8 cellular contexts compared by ENCODE assay signal in genomic region chr9:133029994-133030316, GRCh38. TPM values are rescaled to one million over a fixed set of nuclear protein-coding genes. Genes with fewer than 3 reads are reported as not detected.
A peak's percentile ranks its signal among the peaks of the same experiment; 100 is the strongest.
DNase-seq lines count a peak whose midpoint lies in the region; ATAC-seq, FAIRE-seq and TF ChIP-seq lines count a peak whose summit lies in the region.

No MANE protein-coding gene starts in this region.

- H3K27me3 Mint-ChIP-seq in GM23338 (ENCODE audit: insufficient read depth, low read depth, poor library complexity), result peaks cover 10% of the 10 kb centered on the region
- no peaks in the 10 kb centered on the region for H3K27me3 Mint-ChIP-seq in activated CD4-positive, alpha-beta memory T cell treated with anti-CD3 and anti-CD28 coated beads for 36 hours
- H3K27me3 Mint-ChIP-seq in stimulated activated naive B cell treated with anti-CD40 and anti-IgM and Interleukin-4, amounts not matched to agents 10 μg/mL and 1 μg/mL and 100 μg/mL, for 72 hours, result no peaks in the 10 kb centered on the region

- H3K9me3 Mint-ChIP-seq in GM23338, result peaks cover 20% of the 10 kb centered on the region; the same call in 2 of the 3 replicates
- H3K9me3 Mint-ChIP-seq in activated CD4-positive, alpha-beta memory T cell treated with anti-CD3 and anti-CD28 coated beads for 36 hours, result no peaks in the 10 kb centered on the region
- H3K9me3 Mint-ChIP-seq in stimulated activated naive B cell treated with anti-CD40 and anti-IgM and Interleukin-4, amounts not matched to agents 10 μg/mL and 1 μg/mL and 100 μg/mL, for 72 hours, result peaks cover 0 to 4% of the 10 kb centered on the region in 2 donors

- no peak for TF ChIP-seq CTCF in A549 (IDR thresholded peaks at IDR 0.05)
- no peak for TF ChIP-seq CTCF in GM23338 (conservative IDR thresholded peaks at IDR 0.05; ENCODE audit: low read depth in 2 of 2)
- no peak for TF ChIP-seq CTCF in hepatocyte (IDR thresholded peaks at IDR 0.05; ENCODE audit: poor library complexity)

- H3K36me3 Mint-ChIP-seq in GM23338 (ENCODE audit: low read depth), result peaks cover 20% of the 10 kb centered on the region
- H3K36me3 Mint-ChIP-seq in activated CD4-positive, alpha-beta memory T cell treated with anti-CD3 and anti-CD28 coated beads for 36 hours, result peaks cover 6% of the 10 kb centered on the region
- H3K36me3 Mint-ChIP-seq in stimulated activated naive B cell treated with anti-CD40 and anti-IgM and Interleukin-4, amounts not matched to agents 10 μg/mL and 1 μg/mL and 100 μg/mL, for 72 hours, result peaks cover 16 to 21% of the 10 kb centered on the region in 2 donors

- ATAC-seq in A549 (peak; percentile 10 to 41; a peak in 5 of 6 replicates), GM23338 (peak; percentile 10), HG03039 (IDR thresholded peaks at IDR 0.05; ENCODE audit: unreplicated experiment) (no peak), GM18502 (IDR thresholded peaks at IDR 0.05; ENCODE audit: poor library complexity, unreplicated experiment) (no peak)
- ATAC-seq in stimulated activated naive B cell treated with anti-CD40 and anti-IgM and Interleukin-4, amounts not matched to agents 10 μg/mL and 1 μg/mL and 100 μg/mL, for 72 hours (replicated peaks), result peak; percentile 25 to 27

- TF ChIP-seq POLR2A in A549 (IDR thresholded peaks at IDR 0.05; ENCODE audit: low read length), result no peak

- H4K20me1 ChIP-seq in GM23338 (replicated peaks; ENCODE audit: insufficient read depth), result peaks cover 22% of the 10 kb centered on the region
- no peaks in the 10 kb centered on the region for H4K20me1 ChIP-seq in hepatocyte (ENCODE audit: insufficient read depth, poor library complexity, severe bottlenecking)

- POLR2A ChIA-PET in A549 (lab: Yijun Ruan, JAX), result interaction anchor here (0.6 to 2.1 kb wide), 25 partner anchors 8 to 449 kb away, joined by 3 to 27 read pairs (median 5); partner anchors contain the start of genes DDX31, GTF3C4, SLC2A6 and SURF1
- POLR2A ChIA-PET in activated CD4-positive, alpha-beta memory T cell treated with anti-CD3 and anti-CD28 coated beads for 36 hours (lab: Charles Lee), result interaction anchor here (0.7 to 1.5 kb wide), 9 partner anchors 8 to 388 kb away, joined by 3 to 7 read pairs (median 4); no protein-coding TSS in a partner anchor

- H3K9me3 ChIP-seq in A549 (no peaks in the 10 kb centered on the region), hepatocyte (ENCODE audit: low read depth) (no peaks in the 10 kb centered on the region)

- H3F3A ChIP-seq in GM23338 (replicated peaks; ENCODE audit: low read depth), result no peaks in the 10 kb centered on the region

- no peak for DNase-seq in A549 (ENCODE audit: low read depth in 1 of 2, low spot score in 1 of 2)
- no peak for DNase-seq in GM23338 (ENCODE audit: low spot score)
- no peak for DNase-seq in activated CD4-positive, alpha-beta memory T cell treated with anti-CD3 and anti-CD28 coated beads for 36 hours
- DNase-seq in hepatocyte (ENCODE audit: low spot score), result no peak
- DNase-seq in stimulated activated naive B cell treated with anti-CD40 and anti-IgM and Interleukin-4, amounts not matched to agents 10 μg/mL and 1 μg/mL and 100 μg/mL, for 72 hours, result no peak
- DNase-seq in dermis blood vessel endothelial cell, result no peak

- peak overlapping the region; percentile 92 for H3K4me2 ChIP-seq in A549
- H3K4me2 ChIP-seq in GM23338, result peak overlapping the region; percentile 85
- peak overlapping the region; percentile 90 for H3K4me2 ChIP-seq in hepatocyte

- H3K27ac ChIP-seq in A549 (peak overlapping the region; percentile 83 to 96), GM23338 (ENCODE audit: low read depth) (no peak overlapping the region), hepatocyte (peak overlapping the region; percentile 72)

- TF ChIP-seq RAD21 in A549 (conservative IDR thresholded peaks at IDR 0.05 in 1 of 2, IDR thresholded peaks at IDR 0.05 in 1 of 2), result no peak

- H3K79me2 ChIP-seq in GM23338 (replicated peaks; ENCODE audit: insufficient read depth), result peaks cover 47% of the 10 kb centered on the region
- peaks cover 46% of the 10 kb centered on the region for H3K79me2 ChIP-seq in hepatocyte

- H3K36me3 ChIP-seq in GM23338 (ENCODE audit: insufficient read depth) (no peaks in the 10 kb centered on the region), hepatocyte (replicated peaks; ENCODE audit: insufficient read depth, low read depth) (no peaks in the 10 kb centered on the region)

- H3K27ac Mint-ChIP-seq in GM23338, result peak overlapping the region; percentile 82
- H3K27ac Mint-ChIP-seq in activated CD4-positive, alpha-beta memory T cell treated with anti-CD3 and anti-CD28 coated beads for 36 hours, result peak overlapping the region; percentile 90
- H3K27ac Mint-ChIP-seq in stimulated activated naive B cell treated with anti-CD40 and anti-IgM and Interleukin-4, amounts not matched to agents 10 μg/mL and 1 μg/mL and 100 μg/mL, for 72 hours, result peak overlapping the region; percentile 96

- no peak for TF ChIP-seq EP300 in A549 (IDR thresholded peaks at IDR 0.05)

- H3K9me2 ChIP-seq in GM23338 (ENCODE audit: insufficient read depth) (0 out of 2 replicates have a peak, but pooled peaks cover 3% of the 10 kb centered on the region), hepatocyte (replicated peaks; ENCODE audit: insufficient read depth) (no peaks in the 10 kb centered on the region)

- CTCF ChIA-PET in A549 (lab: Yijun Ruan, JAX), result interaction anchor here (0.7 to 4.7 kb wide), 7 partner anchors 12 to 117 kb away, joined by 3 to 22 read pairs (median 3); partner anchors contain the start of gene GFI1B
- CTCF ChIA-PET in activated CD4-positive, alpha-beta memory T cell treated with anti-CD3 and anti-CD28 coated beads for 36 hours (lab: Charles Lee), result interaction anchor here (4.5 to 5.7 kb wide), 3 partner anchors 8 to 119 kb away, joined by 38 to 57 read pairs (median 42); no protein-coding TSS in a partner anchor

- H2AFZ ChIP-seq in GM23338 (peak overlapping the region; percentile 4; the same call in 1 of the 2 replicates), hepatocyte (peak overlapping the region; percentile 23)

- peak overlapping the region; percentile 99 for H3K4me3 Mint-ChIP-seq in GM23338
- H3K4me3 Mint-ChIP-seq in activated CD4-positive, alpha-beta memory T cell treated with anti-CD3 and anti-CD28 coated beads for 36 hours, result peak overlapping the region; percentile 99
- peak overlapping the region; percentile 90 to 99 for H3K4me3 Mint-ChIP-seq in stimulated activated naive B cell treated with anti-CD40 and anti-IgM and Interleukin-4, amounts not matched to agents 10 μg/mL and 1 μg/mL and 100 μg/mL, for 72 hours

- H3K4me1 Mint-ChIP-seq in GM23338, result peaks cover 18% of the 10 kb centered on the region
- H3K4me1 Mint-ChIP-seq in activated CD4-positive, alpha-beta memory T cell treated with anti-CD3 and anti-CD28 coated beads for 36 hours (ENCODE audit: low read depth), result peaks cover 42% of the 10 kb centered on the region
- H3K4me1 Mint-ChIP-seq in stimulated activated naive B cell treated with anti-CD40 and anti-IgM and Interleukin-4, amounts not matched to agents 10 μg/mL and 1 μg/mL and 100 μg/mL, for 72 hours, result peaks cover 34 to 56% of the 10 kb centered on the region in 2 donors

- WGBS in A549 (ENCODE audit: missing lambda C conversion rate), result 1% methylated on average over 19 of the region's 28 CpGs
- 3% methylated on average over 28 of the region's 28 CpGs for whole genome bisulfite sequencing in hepatocyte (ENCODE audit: low lambda C conversion rate, missing lambda C conversion rate)

- intact Hi-C loops in activated CD4-positive, alpha-beta memory T cell treated with anti-CD3 and anti-CD28 coated beads for 36 hours (cut with micrococcal nuclease), result loop anchor here (1.0 to 10.0 kb wide), 6 partner anchors 8 to 1135 kb away; partner anchors contain the start of genes RNU6ATAC and TSC1

- peak overlapping the region; percentile 67 for H3K4me3 ChIP-seq in A549
- peak overlapping the region; percentile 59 for H3K4me3 ChIP-seq in GM23338
- peak overlapping the region; percentile 20 for H3K4me3 ChIP-seq in hepatocyte

- H3K27me3 ChIP-seq in GM23338 (ENCODE audit: insufficient read depth), result no peaks in the 10 kb centered on the region
- no peaks in the 10 kb centered on the region for H3K27me3 ChIP-seq in hepatocyte

- peaks cover 17% of the 10 kb centered on the region for H3K4me1 ChIP-seq in A549
- H3K4me1 ChIP-seq in GM23338 (ENCODE audit: insufficient read depth), result peaks cover 9% of the 10 kb centered on the region; the same call in 1 of the 2 replicates
- H3K4me1 ChIP-seq in hepatocyte (ENCODE audit: insufficient read depth), result peaks cover 19% of the 10 kb centered on the region

- FAIRE-seq in A549 (lab: Jason Lieb, UNC), result no peak

RNA-seq across cellular contexts. Expression of gene GTF3C5, which starts 0.8 kb away (rescaled TPM):
- polyA plus RNA-seq in A549 (2011; rRNA removed) (57.2 and 57.4 TPM in 2 replicates), A549 (2017; fragmentation: RNase III; extraction: RNeasy Plus Mini Kit Qiagen cat#74134 plus additional on column Dnase treatment) (77.9 to 83.9 TPM (median 80.3 TPM) in 3 replicates), GM23338 (2016; fragmentation: Nextera tagmentation; extraction: Ambion mirVana) (41.2 and 46.0 TPM in 2 replicates), hepatocyte (66.0 and 87.3 TPM in 2 replicates)
- 68.0 and 70.7 TPM in 2 replicates for polyA plus RNA-seq in A549 (2012; cell fraction: cytosol; rRNA removed)
- polyA plus RNA-seq in A549 (2012; cell fraction: nucleus; rRNA removed), result 155 and 169 TPM in 2 replicates
- polyA minus RNA-seq in A549 (2011; rRNA and poly(A)+ RNA removed), result 76.4 and 82.9 TPM in 2 replicates
- total RNA-seq in GM23338 (2014; rRNA removed; shearing (Covaris generic)), result 78.8 and 81.1 TPM in 2 replicates
- 10 to 100 TPM; 80.3 to 81.2 TPM for total RNA-seq in activated CD4-positive, alpha-beta memory T cell treated with anti-CD3 and anti-CD28 coated beads for 36 hours
- total RNA-seq in hepatocyte (45.0 and 52.5 TPM in 2 replicates), dermis blood vessel endothelial cell (53.3 and 59.2 TPM in 2 replicates)

RNA-seq across cellular contexts. Expression of gene CEL, which starts 31.8 kb away (rescaled TPM):
- polyA plus RNA-seq in A549 (2011; rRNA removed), result 0.23 and 0.28 TPM in 2 replicates
- 0.63 and 0.75 TPM in 2 replicates for polyA plus RNA-seq in A549 (2012; cell fraction: cytosol; rRNA removed)
- polyA plus RNA-seq in A549 (2012; cell fraction: nucleus; rRNA removed), result 5.7 TPM in 2 replicates
- 0.68 to 0.87 TPM (median 0.87 TPM) in 3 replicates for polyA plus RNA-seq in A549 (2017; fragmentation: RNase III; extraction: RNeasy Plus Mini Kit Qiagen cat#74134 plus additional on column Dnase treatment)
- polyA minus RNA-seq in A549 (2011; rRNA and poly(A)+ RNA removed), result 0.19 and 0.29 TPM in 2 replicates
- 1.0 and 2.3 TPM in 2 replicates for total RNA-seq in GM23338 (2014; rRNA removed; shearing (Covaris generic))
- 0.26 and 0.27 TPM in 2 replicates for polyA plus RNA-seq in GM23338 (2016; fragmentation: Nextera tagmentation; extraction: Ambion mirVana)
- 1 to 10 TPM in 1 of 2 experiments, under 1 TPM in 1; 0.88 to 1.0 TPM for total RNA-seq in activated CD4-positive, alpha-beta memory T cell treated with anti-CD3 and anti-CD28 coated beads for 36 hours
- 2.4 and 4.4 TPM in 2 replicates for total RNA-seq in hepatocyte
- polyA plus RNA-seq in hepatocyte, result 5.9 and 6.6 TPM in 2 replicates
- 0.14 and 0.17 TPM in 2 replicates for total RNA-seq in dermis blood vessel endothelial cell

RNA-seq across cellular contexts. Expression of gene GFI1B, which starts 51.5 kb away (rescaled TPM):
- polyA plus RNA-seq in A549 (2011; rRNA removed) (0.09 TPM in 1 of 2 replicates, not detected in the other), A549 (2017; fragmentation: RNase III; extraction: RNeasy Plus Mini Kit Qiagen cat#74134 plus additional on column Dnase treatment) (not detected in 3 replicates), GM23338 (2016; fragmentation: Nextera tagmentation; extraction: Ambion mirVana) (0.28 TPM in 1 of 2 replicates, not detected in the other), hepatocyte (not detected in 2 replicates)
- 0.01 TPM in 1 of 2 replicates, not detected in the other for polyA plus RNA-seq in A549 (2012; cell fraction: cytosol; rRNA removed)
- not detected in 2 replicates for polyA plus RNA-seq in A549 (2012; cell fraction: nucleus; rRNA removed)
- polyA minus RNA-seq in A549 (2011; rRNA and poly(A)+ RNA removed), result not detected in 2 replicates
- total RNA-seq in GM23338 (2014; rRNA removed; shearing (Covaris generic)), result 0.38 and 1.0 TPM in 2 replicates
- not detected for total RNA-seq in activated CD4-positive, alpha-beta memory T cell treated with anti-CD3 and anti-CD28 coated beads for 36 hours
- total RNA-seq in hepatocyte (0.10 TPM in 1 of 2 replicates, not detected in the other), dermis blood vessel endothelial cell (not detected in 2 replicates)

Comparison
In these comparisons a context has a peak if more than half of its experiments do, and no peak if none do; other contexts are left out.
1. ATAC-seq: peak in A549 (2 of 2), GM23338 (single experiment) and stimulated activated naive B cell treated with anti-CD40 and anti-IgM and Interleukin-4, amounts not matched to agents 10 μg/mL and 1 μg/mL and 100 μg/mL, for 72 hours (2 of 2); none in HG03039 (single experiment) and GM18502 (single experiment).
2. Peak in every context shown above with its lines, with median percentiles within 50 percentile points of each other: H3K4me2 ChIP-seq, H3K4me3 ChIP-seq, H3K27ac Mint-ChIP-seq and H3K4me3 Mint-ChIP-seq.